1 cellular context compared by ENCODE assay signal in the genomic region with DNA sequence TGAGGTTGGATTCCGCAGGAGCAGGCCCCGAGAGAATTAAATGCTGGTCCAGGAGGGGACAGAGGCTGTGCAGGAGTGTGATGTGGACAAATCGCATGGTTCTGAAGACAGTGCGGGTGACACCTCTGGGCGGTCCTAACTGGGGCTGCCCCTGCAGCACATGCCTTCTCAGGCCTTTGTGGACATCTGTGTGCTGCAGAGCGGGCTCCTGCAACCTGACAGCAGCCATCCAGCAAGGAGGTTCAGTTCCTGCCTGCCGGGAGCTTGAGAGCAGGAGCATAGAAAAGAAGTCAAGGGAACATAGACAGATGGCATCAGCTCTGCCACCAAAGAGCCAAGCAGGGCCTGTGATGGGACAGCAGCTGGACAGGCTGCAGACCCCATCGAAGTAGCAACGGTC.
TF ChIP-seq lines count a peak whose summit lies in the region.

No MANE protein-coding gene starts in this region.

TF ChIP-seq in H1, 55 proteins besides CTCF, POLR2A, EP300 and RAD21:
- TF ChIP-seq HDAC6 (IDR thresholded peaks at IDR 0.05; ENCODE audit: low read depth, low read length) (no peak), SP2 (IDR thresholded peaks at IDR 0.05; ENCODE audit: low read length) (no peak), SP1 (IDR thresholded peaks at IDR 0.05; ENCODE audit: low read depth, low read length) (no peak), CEBPB (IDR thresholded peaks at IDR 0.05; ENCODE audit: low read depth, low read length) (no peak), CTBP2 (IDR thresholded peaks at IDR 0.05; ENCODE audit: borderline replicate concordance, insufficient read depth, insufficient read length, low read length) (no peak), MAFK (IDR thresholded peaks at IDR 0.05; ENCODE audit: low read depth, low read length) (no peak), YY1 (IDR thresholded peaks at IDR 0.05; ENCODE audit: low read depth, low read length) (no peak), GTF2F1 (IDR thresholded peaks at IDR 0.05; ENCODE audit: borderline replicate concordance, low read depth, low read length) (no peak), RNF2 (IDR thresholded peaks at IDR 0.05; ENCODE audit: borderline replicate concordance, low read depth, low read length, missing control alignments, poor library complexity, severe bottlenecking) (no peak), JUN (IDR thresholded peaks at IDR 0.05; ENCODE audit: low read depth, low read length) (no peak)
- TF ChIP-seq, protein P1, sequence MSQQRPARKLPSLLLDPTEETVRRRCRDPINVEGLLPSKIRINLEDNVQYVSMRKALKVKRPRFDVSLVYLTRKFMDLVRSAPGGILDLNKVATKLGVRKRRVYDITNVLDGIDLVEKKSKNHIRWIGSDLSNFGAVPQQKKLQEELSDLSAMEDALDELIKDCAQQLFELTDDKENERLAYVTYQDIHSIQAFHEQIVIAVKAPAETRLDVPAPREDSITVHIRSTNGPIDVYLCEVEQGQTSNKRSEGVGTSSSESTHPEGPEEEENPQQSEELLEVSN (IDR thresholded peaks at IDR 0.05): no peak
